26 cellular contexts compared by ENCODE assay signal in genomic region chr18:73153271-73153670, GRCh38.
DNase-seq lines count a peak whose midpoint lies in the region; ATAC-seq and TF ChIP-seq lines count a peak whose summit lies in the region.
"Had no signal": no experiment of that assay in that cellular context is flagged by ENCODE, and none has a peak within 500 bp of the region (broad histone marks: within the 10 kb centered on the region; RNA-seq: fewer than 3 reads in every experiment).

No MANE protein-coding gene starts in this region.

- DNase-seq in AG09309 (ENCODE audit: low read depth) (peak; percentile 5), M059J (ENCODE audit: low read depth) (peak; percentile 17), amniotic stem cell (lab: John Stamatoyannopoulos, UW) (peak; percentile 60), fibroblast of the conjunctiva (ENCODE audit: low read depth) (peak; percentile 14), NCI-H2029 (lab: John Stamatoyannopoulos, UW) (no peak), left colon (no peak)
- DNase-seq: activated CD4-positive, alpha-beta memory T cell treated with anti-CD3 and anti-CD28 coated beads for 36 hours; activated CD8-positive, alpha-beta memory T cell treated with anti-CD3 and anti-CD28 coated beads, Interleukin-2, amount 50 U/mL, for 48 hours; aorta; CD8-positive, alpha-beta T cell; cerebellar nuclear complex; DMS79; foreskin melanocyte; NCI-H1105; NCI-H1930; NCI-H82; nephron progenitor cell; right cardiac atrium; stimulated activated CD4-positive, alpha-beta T cell treated with anti-CD3 and anti-CD28 coated beads, Interleukin-12 subunit alpha, Interleukin-12 subunit beta, amount 100 ng/mL, for 4 hours; stimulated activated CD4-positive, alpha-beta T cell treated with anti-CD3 and anti-CD28 coated beads, Interleukin-4, amount 100 ng/mL, for 1 hour; T-helper 17 cell; transverse colon had no signal

- ATAC-seq in HG02642 (IDR thresholded peaks at IDR 0.05; ENCODE audit: poor library complexity, unreplicated experiment) = no peak
- ATAC-seq in left colon = no peak
- ATAC-seq in GM19452 (IDR thresholded peaks at IDR 0.05; ENCODE audit: unreplicated experiment) = no peak
- ATAC-seq: activated CD4-positive, CD25-positive, alpha-beta regulatory T cell treated with anti-CD3 and anti-CD28 coated beads, Interleukin-2, amount 50 U/mL, for 24 hours; CD8-positive, alpha-beta T cell; right cardiac atrium; SK-N-SH treated with all-trans-retinoic acid at 6 μM for 48 hours; T-helper 17 cell had no signal

- no peak overlapping the region for H3K4me3 ChIP-seq in AG09309 (ENCODE audit: control insufficient read depth, low read depth, low read length)
- H3K4me3 ChIP-seq: transverse colon had no signal

- intact Hi-C loops in left colon (cut with DNase I, micrococcal nuclease) = no loop called here

- TF ChIP-seq CTCF in AG09309 (IDR thresholded peaks at IDR 0.05; ENCODE audit: control insufficient read depth, insufficient read depth, low read depth, low read length, missing control alignments) = no peak

Comparison
In these comparisons a context has a peak if more than half of its experiments do, and no peak if none do; other contexts are left out.
1. DNase-seq: peak in AG09309 (single experiment), M059J (single experiment), amniotic stem cell (single experiment) and fibroblast of the conjunctiva (single experiment); none in NCI-H2029 (single experiment) and left colon (0 of 2).